Comparison of ENCODE assay signal across 8 cellular contexts in the genomic region with DNA sequence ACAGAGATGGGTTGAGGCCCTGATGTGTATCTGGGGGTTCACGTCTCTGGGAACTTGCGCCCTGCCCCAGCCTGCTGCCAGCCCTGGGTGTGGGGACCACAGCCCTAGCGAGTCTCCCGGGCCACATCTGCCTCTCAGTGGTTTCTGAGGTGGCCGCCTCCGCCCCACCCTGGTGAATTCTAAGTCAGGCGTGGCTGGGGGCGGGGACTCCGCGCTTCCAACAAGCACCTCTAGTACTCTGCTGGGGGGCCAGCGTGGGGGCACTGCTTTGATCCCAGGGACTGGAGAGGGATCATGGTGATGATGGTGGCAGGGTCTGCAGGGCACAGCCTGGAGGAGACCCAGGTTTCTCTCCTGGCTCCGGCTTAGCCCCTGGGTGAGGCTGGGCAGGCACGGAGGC. TPM values are rescaled to one million over a fixed set of nuclear protein-coding genes. Genes with fewer than 3 reads are reported as not detected.
DNase-seq lines count a peak whose midpoint lies in the region; ATAC-seq and TF ChIP-seq lines count a peak whose summit lies in the region.

No MANE protein-coding gene starts in this region.

- POLR2A ChIA-PET in CD4-positive, alpha-beta memory T cell (lab: Charles Lee; ENCODE audit: partially characterized antibody), result interaction anchor here (0.9 kb wide), 1 partner anchor 12 kb away, joined by 3 read pairs; no protein-coding TSS in a partner anchor

- peaks cover 4 to 6% of the 10 kb centered on the region in 2 donors for H3K27me3 Mint-ChIP-seq in CD4-positive, alpha-beta memory T cell
- peaks cover 8% of the 10 kb centered on the region for H3K27me3 Mint-ChIP-seq in activated naive CD8-positive, alpha-beta T cell treated with anti-CD3 and anti-CD28 coated beads, Interleukin-2, amount 50 U/mL, for 24 hours

- no peaks in the 10 kb centered on the region for H3K9me3 Mint-ChIP-seq in CD4-positive, alpha-beta memory T cell
- no peaks in the 10 kb centered on the region for H3K9me3 Mint-ChIP-seq in activated naive CD8-positive, alpha-beta T cell treated with anti-CD3 and anti-CD28 coated beads, Interleukin-2, amount 50 U/mL, for 24 hours

- no peak overlapping the region for H3K4me3 ChIP-seq in CD4-positive, alpha-beta memory T cell (ENCODE audit: low read length in 2 of 2)
- no peak overlapping the region for H3K4me3 ChIP-seq in ovary

- H3K27ac Mint-ChIP-seq in CD4-positive, alpha-beta memory T cell, result peak overlapping the region in 2 of 7 donors; percentile 58 to 66
- H3K27ac Mint-ChIP-seq in activated naive CD8-positive, alpha-beta T cell treated with anti-CD3 and anti-CD28 coated beads, Interleukin-2, amount 50 U/mL, for 24 hours, result no peak overlapping the region

- H3K27ac ChIP-seq in CD4-positive, alpha-beta memory T cell (ENCODE audit: low read depth, low read length), result no peak overlapping the region
- H3K27ac ChIP-seq in ovary, result peak overlapping the region; percentile 32 to 97

- TF ChIP-seq EP300 in ovary (IDR thresholded peaks at IDR 0.05), result no peak

- WGBS in ovary, 3 donors, result 56 to 69% (median 61%) methylated on average over 13 of the region's 13 CpGs

- peaks cover 5 to 18% (median 11%) of the 10 kb centered on the region in 4 donors for H3K4me1 Mint-ChIP-seq in CD4-positive, alpha-beta memory T cell
- peaks cover 10% of the 10 kb centered on the region for H3K4me1 Mint-ChIP-seq in activated naive CD8-positive, alpha-beta T cell treated with anti-CD3 and anti-CD28 coated beads, Interleukin-2, amount 50 U/mL, for 24 hours

- H3K36me3 Mint-ChIP-seq in CD4-positive, alpha-beta memory T cell, result peaks cover 0 to 2% of the 10 kb centered on the region in 2 donors
- no peaks in the 10 kb centered on the region for H3K36me3 Mint-ChIP-seq in activated naive CD8-positive, alpha-beta T cell treated with anti-CD3 and anti-CD28 coated beads, Interleukin-2, amount 50 U/mL, for 24 hours (ENCODE audit: low read depth)

- H3K4me1 ChIP-seq in CD4-positive, alpha-beta memory T cell (ENCODE audit: insufficient read depth, low read length), result peaks cover 18% of the 10 kb centered on the region
- H3K4me1 ChIP-seq in ovary (ENCODE audit: insufficient read depth), result peaks cover 42% of the 10 kb centered on the region

- no peak for TF ChIP-seq POLR2A in ovary (IDR thresholded peaks at IDR 0.05)

- peak; percentile 43 to 68 (median 52) for DNase-seq in CD4-positive, alpha-beta memory T cell
- peak; percentile 72 for DNase-seq in activated naive CD8-positive, alpha-beta T cell treated with anti-CD3 and anti-CD28 coated beads, Interleukin-2, amount 50 U/mL, for 24 hours
- DNase-seq in ovary, result peak in 3 of 5 donors; percentile 58 to 64 (median 61)
- no peak for DNase-seq in HCEC 1CT

- intact Hi-C loops in CD4-positive, alpha-beta memory T cell (cut with micrococcal nuclease), result no loop called here
- intact Hi-C loops in ovary (cut with DNase I), result no loop called here

- H3K9me3 ChIP-seq in CD4-positive, alpha-beta memory T cell (ENCODE audit: control insufficient read depth in 1 of 2, low read length in 2 of 2), result no peaks in the 10 kb centered on the region
- H3K9me3 ChIP-seq in ovary, result no peaks in the 10 kb centered on the region

- ATAC-seq in HG03354 (IDR thresholded peaks at IDR 0.05; ENCODE audit: poor library complexity, severe bottlenecking, unreplicated experiment) (peak; percentile 40), GM18520 (IDR thresholded peaks at IDR 0.05; ENCODE audit: unreplicated experiment) (no peak), GM21825 (IDR thresholded peaks at IDR 0.05; ENCODE audit: unreplicated experiment) (no peak), GM19395 (IDR thresholded peaks at IDR 0.05; ENCODE audit: unreplicated experiment) (no peak)
- peak; percentile 82 for ATAC-seq in activated naive CD8-positive, alpha-beta T cell treated with anti-CD3 and anti-CD28 coated beads, Interleukin-2, amount 50 U/mL, for 24 hours

- CTCF ChIA-PET in CD4-positive, alpha-beta memory T cell (lab: Charles Lee; ENCODE audit: partially characterized antibody), result no interaction called here

- H3K27me3 ChIP-seq in CD4-positive, alpha-beta memory T cell (ENCODE audit: insufficient read depth, low read length), result no peaks in the 10 kb centered on the region
- no peaks in the 10 kb centered on the region for H3K27me3 ChIP-seq in ovary

- peak overlapping the region in 1 of 8 donors; percentile 49 for H3K4me3 Mint-ChIP-seq in CD4-positive, alpha-beta memory T cell
- no peak overlapping the region for H3K4me3 Mint-ChIP-seq in activated naive CD8-positive, alpha-beta T cell treated with anti-CD3 and anti-CD28 coated beads, Interleukin-2, amount 50 U/mL, for 24 hours

- no peak for TF ChIP-seq CTCF in ovary (IDR thresholded peaks at IDR 0.05)

- no peaks in the 10 kb centered on the region for H3K36me3 ChIP-seq in CD4-positive, alpha-beta memory T cell (ENCODE audit: insufficient read depth, low read length)
- H3K36me3 ChIP-seq in ovary, result no peaks in the 10 kb centered on the region

RNA-seq across cellular contexts. Expression of gene GLIS2, which starts 3.6 kb away (rescaled TPM):
- total RNA-seq in CD4-positive, alpha-beta memory T cell, result under 1 TPM in 1 of 2 experiments, not detected in 1; 0.08 TPM
- polyA plus RNA-seq in CD4-positive, alpha-beta memory T cell, result not detected
- 10 to 100 TPM in 5 of 7 donors, 1 to 10 TPM in 2; 5.1 to 79.5 (median 49.8) TPM for total RNA-seq in ovary
- 10 to 100 TPM in 1 of 2 donors, 1 to 10 TPM in 1; 1.6 to 24.6 TPM for polyA plus RNA-seq in ovary

RNA-seq across cellular contexts. Expression of gene PAM16, which starts 31.7 kb away (rescaled TPM):
- 10 to 100 TPM; 38.6 to 54.8 TPM for total RNA-seq in CD4-positive, alpha-beta memory T cell
- 10 to 100 TPM; 34.6 to 34.8 TPM for polyA plus RNA-seq in CD4-positive, alpha-beta memory T cell
- total RNA-seq in ovary, result 10 to 100 TPM; 24.0 to 47.2 (median 35.7) TPM
- 10 to 100 TPM; 18.5 to 42.2 TPM for polyA plus RNA-seq in ovary

RNA-seq across cellular contexts. Expression of gene TFAP4, which starts 46.6 kb away (rescaled TPM):
- total RNA-seq in CD4-positive, alpha-beta memory T cell, result 10 to 100 TPM; 25.2 to 27.3 TPM
- polyA plus RNA-seq in CD4-positive, alpha-beta memory T cell, result under 1 TPM; 0.59 to 1.00 TPM
- total RNA-seq in ovary, result 10 to 100 TPM in 5 of 7 donors, 1 to 10 TPM in 2; 3.7 to 23.7 (median 18.3) TPM
- polyA plus RNA-seq in ovary, result 10 to 100 TPM in 1 of 2 donors, 1 to 10 TPM in 1; 2.1 to 14.0 TPM

RNA-seq across cellular contexts. Expression of gene VASN, which starts 52.2 kb away (rescaled TPM):
- under 1 TPM; 0.11 to 0.29 TPM for total RNA-seq in CD4-positive, alpha-beta memory T cell
- under 1 TPM in 1 of 2 donors, not detected in 1; 0.16 TPM for polyA plus RNA-seq in CD4-positive, alpha-beta memory T cell
- 10 to 100 TPM; 19.8 to 49.5 (median 43.5) TPM for total RNA-seq in ovary
- 10 to 100 TPM in 1 of 2 donors, 1 to 10 TPM in 1; 2.4 to 47.6 TPM for polyA plus RNA-seq in ovary

Comparison
In these comparisons a context has a peak if more than half of its experiments do, and no peak if none do; other contexts are left out.
1. ATAC-seq: peak in HG03354 (single experiment) and activated naive CD8-positive, alpha-beta T cell treated with anti-CD3 and anti-CD28 coated beads, Interleukin-2, amount 50 U/mL, for 24 hours (single experiment); none in GM18520 (single experiment), GM21825 (single experiment) and GM19395 (single experiment).
2. RNA of gene GLIS2, which starts 3.6 kb away (total RNA-seq): 5.1 to 79.5 TPM in ovary; 0.08 TPM in CD4-positive, alpha-beta memory T cell; every median in the first group is over 4 times any median in the second.